Comparison of ENCODE assay signal across 24 cellular contexts in the genomic region with DNA sequence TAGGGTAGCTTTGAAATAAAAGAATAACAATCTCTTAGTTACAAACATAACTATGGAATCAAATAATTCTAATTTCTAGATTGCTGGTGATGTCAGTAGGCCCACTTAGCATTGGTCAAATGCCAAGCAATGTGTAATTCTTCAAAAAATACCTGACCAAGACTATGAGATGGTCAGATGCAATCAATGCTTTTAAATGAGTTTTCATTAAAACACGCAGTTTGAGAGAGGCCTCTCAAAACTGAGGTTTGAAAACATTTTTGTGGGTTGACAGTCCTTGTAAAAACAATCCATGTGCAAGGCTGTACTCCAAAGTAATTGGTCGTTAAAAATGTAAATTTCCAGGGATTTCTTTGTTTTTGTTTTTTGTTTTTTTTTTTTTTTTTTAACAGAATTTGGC. TPM values are rescaled to one million over a fixed set of nuclear protein-coding genes. Genes with fewer than 3 reads are reported as not detected.
"Had no signal": no experiment of that assay in that cellular context is flagged by ENCODE, and none has a peak within 500 bp of the region (broad histone marks: within the 10 kb centered on the region; RNA-seq: fewer than 3 reads in every experiment).

No MANE protein-coding gene starts in this region.

- H3K27me3 ChIP-seq: gastrocnemius medialis, spleen, stomach had no signal

- ATAC-seq: gastrocnemius medialis, heart right ventricle, sciatic nerve had no signal

- H3K4me3 Mint-ChIP-seq: dendritic cell treated with granulocyte-macrophage colony-stimulating factor and Interleukin-4, amounts not matched to agents 40 ng/mL and 50 ng/mL, for 4 days had no signal

- H3K9me3 Mint-ChIP-seq: dendritic cell treated with granulocyte-macrophage colony-stimulating factor and Interleukin-4, amounts not matched to agents 40 ng/mL and 50 ng/mL, for 4 days; naive B cell had no signal

- DNase-seq: gastrocnemius medialis; heart right ventricle; hypothalamus; kidney glomerular epithelial cell; mesendoderm; naive B cell; posterior cingulate gyrus; spleen; stimulated activated CD4-positive, alpha-beta T cell treated with anti-CD3 and anti-CD28 coated beads, Interleukin-15, amount 100 ng/mL, for 24 hours; stimulated activated CD4-positive, alpha-beta T cell treated with anti-CD3 and anti-CD28 coated beads, Interleukin-2, amount 100 ng/mL, for 24 hours; stimulated activated naive CD4-positive, alpha-beta T cell; stomach; trophoblast cell had no signal

- H3K9me3 ChIP-seq: gastrocnemius medialis, heart right ventricle, neutrophil, spleen, stomach had no signal

- H3K4me1 ChIP-seq: gastrocnemius medialis had no signal

- H3K36me3 Mint-ChIP-seq: naive B cell had no signal

- H3K36me3 ChIP-seq: gastrocnemius medialis, heart right ventricle, neutrophil, spleen, stomach had no signal

- H3K27ac Mint-ChIP-seq: dendritic cell treated with granulocyte-macrophage colony-stimulating factor and Interleukin-4, amounts not matched to agents 40 ng/mL and 50 ng/mL, for 4 days; naive B cell had no signal

- H3K4me3 ChIP-seq: gastrocnemius medialis, heart right ventricle, spleen, stomach had no signal

RNA-seq across cellular contexts. Expression of a gene that starts 1.2 kb away (rescaled TPM):
- total RNA-seq: endothelial cell of umbilical vein, gastrocnemius medialis, osteocyte, pulmonary artery endothelial cell, sciatic nerve, skeletal muscle tissue, urinary bladder had no signal
- polyA plus RNA-seq: liver, neural cell had no signal

RNA-seq across cellular contexts. Expression of a gene that starts 33.9 kb away (rescaled TPM):
- total RNA-seq: endothelial cell of umbilical vein, gastrocnemius medialis, lung microvascular endothelial cell, osteocyte, pulmonary artery endothelial cell, sciatic nerve, stomach had no signal
- polyA plus RNA-seq: endothelial cell of umbilical vein, liver, neural cell, urinary bladder had no signal
